Comparison of ENCODE assay signal across 7 cellular contexts in the genomic region with DNA sequence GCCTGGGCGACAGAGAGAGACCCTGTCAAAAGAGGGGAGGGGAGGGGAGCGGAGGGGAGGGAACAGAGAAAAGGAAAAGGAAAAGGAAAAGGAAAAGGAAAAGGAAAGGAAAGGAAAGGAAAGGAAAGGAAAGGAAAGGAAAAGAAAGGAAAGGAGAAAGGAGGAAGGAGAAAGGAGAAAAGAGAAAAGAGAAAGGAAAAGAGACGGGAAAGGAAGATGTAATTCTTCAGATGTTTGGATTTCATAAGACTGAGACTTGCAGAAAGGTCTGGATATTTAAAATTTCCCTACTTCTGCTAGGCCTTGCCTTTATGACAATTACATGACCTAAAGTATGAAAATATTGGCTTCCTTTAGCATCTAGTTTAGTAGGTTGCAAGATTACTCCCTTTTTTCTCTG.
"Had no signal": no experiment of that assay in that cellular context is flagged by ENCODE, and none has a peak within 500 bp of the region (broad histone marks: within the 10 kb centered on the region; RNA-seq: fewer than 3 reads in every experiment).

No MANE protein-coding gene starts in this region.

- H3K9ac ChIP-seq: KMS-11 had no signal

- FAIRE-seq: HTR-8/SVneo had no signal

- H3K4me2 ChIP-seq: KMS-11 had no signal

- H3K27ac Mint-ChIP-seq: IgD-negative memory B cell had no signal

- H3K4me3 Mint-ChIP-seq: IgD-negative memory B cell had no signal

- DNase-seq: IMR-90, KBM-7, KG1 had no signal

- H3K9me3 Mint-ChIP-seq: IgD-negative memory B cell had no signal

- H3K27ac ChIP-seq: HL-60, KMS-11 had no signal

- H3K27me3 Mint-ChIP-seq: IgD-negative memory B cell had no signal
